ENCODE assay signal across 1 cellular context in genomic region chr10:30190831-30191552, GRCh38.
TF ChIP-seq lines count a peak whose summit lies in the region.

No MANE protein-coding gene starts in this region.

TF ChIP-seq in K562, 482 proteins besides CTCF, POLR2A, EP300 and RAD21 (continued from another document and continues in another):
- TF ChIP-seq RERE (CRISPR knock-in tag; IDR thresholded peaks at IDR 0.05; ENCODE audit: borderline replicate concordance) (no peak), MTA1 (IDR thresholded peaks at IDR 0.05; ENCODE audit: borderline replicate concordance) (peak; percentile 77), MCM5 (IDR thresholded peaks at IDR 0.05; ENCODE audit: low read depth) (no peak), MTA3 (IDR thresholded peaks at IDR 0.05; ENCODE audit: borderline replicate concordance) (no peak), NFRKB (IDR thresholded peaks at IDR 0.05; ENCODE audit: low read depth) (no peak), ZSCAN29 (IDR thresholded peaks at IDR 0.05) (no peak), ZBTB12 (CRISPR knock-in tag; IDR thresholded peaks at IDR 0.05) (0 out of 2 replicates have a peak, but pooled peaks have one; percentile 26), BRF2 (IDR thresholded peaks at IDR 0.05; ENCODE audit: borderline replicate concordance, insufficient read depth, insufficient read length) (no peak), YY1 (IDR thresholded peaks at IDR 0.05; ENCODE audit: borderline replicate concordance in 1 of 3, control insufficient read depth in 1 of 3, extremely low read depth in 1 of 3, insufficient read depth in 3 of 3, insufficient read length in 1 of 3, insufficient replicate concordance in 2 of 3, low read depth in 1 of 3, low read length in 2 of 3) (no peak), ELK3 (CRISPR knock-in tag; IDR thresholded peaks at IDR 0.05) (no peak), ZNF780A (CRISPR knock-in tag; IDR thresholded peaks at IDR 0.05) (no peak), CEBPB (tag; IDR thresholded peaks at IDR 0.05) (no peak), SRSF9 (IDR thresholded peaks at IDR 0.05; ENCODE audit: borderline replicate concordance, low read depth, low read length) (no peak), HNRNPUL1 (IDR thresholded peaks at IDR 0.05; ENCODE audit: low read length) (no peak), ZNF274 (IDR thresholded peaks at IDR 0.05; ENCODE audit: borderline replicate concordance, low read depth, low read length) (no peak), ZNF217 (CRISPR knock-in tag; IDR thresholded peaks at IDR 0.05) (no peak), ZNF445 (CRISPR knock-in tag; IDR thresholded peaks at IDR 0.05; ENCODE audit: low read depth) (no peak), ETV6 (IDR thresholded peaks at IDR 0.05; ENCODE audit: borderline replicate concordance in 1 of 2, low read depth in 2 of 2, low read length in 1 of 2) (no peak), ETV6 (CRISPR knock-in tag; IDR thresholded peaks at IDR 0.05; ENCODE audit: borderline replicate concordance) (no peak), CTBP1 (IDR thresholded peaks at IDR 0.05; ENCODE audit: borderline replicate concordance) (peak; percentile 36; the same call in 1 of the 2 replicates), SLC30A9 (CRISPR knock-in tag; IDR thresholded peaks at IDR 0.05) (no peak), ASH1L (IDR thresholded peaks at IDR 0.05; ENCODE audit: borderline replicate concordance, low read depth, partially characterized antibody) (no peak), ZNF354B (CRISPR knock-in tag; IDR thresholded peaks at IDR 0.05) (no peak), PCBP1 (IDR thresholded peaks at IDR 0.05; ENCODE audit: low read depth, low read length, poor library complexity, severe bottlenecking) (no peak), CREBBP (IDR thresholded peaks at IDR 0.05; ENCODE audit: low read depth, low read length) (no peak), MEF2D (tag; conservative IDR thresholded peaks at IDR 0.05; ENCODE audit: low read depth) (no peak), CTCFL (IDR thresholded peaks at IDR 0.05; ENCODE audit: borderline replicate concordance, insufficient read depth, low read depth, low read length, poor library complexity, severe bottlenecking) (no peak), BRCA1 (IDR thresholded peaks at IDR 0.05) (no peak), BRCA1 (CRISPR knock-in tag; IDR thresholded peaks at IDR 0.05) (no peak), HMG20B (CRISPR knock-in tag; IDR thresholded peaks at IDR 0.05) (no peak), TCF7 (IDR thresholded peaks at IDR 0.05; ENCODE audit: borderline replicate concordance) (0 out of 2 replicates have a peak, but pooled peaks have one; percentile 37), ETS2 (tag; IDR thresholded peaks at IDR 0.05; ENCODE audit: borderline replicate concordance, poor library complexity, severe bottlenecking) (no peak), CBX1 (IDR thresholded peaks at IDR 0.05; ENCODE audit: low read depth) (no peak), FOXP1 (CRISPR knock-in tag; IDR thresholded peaks at IDR 0.05) (0 out of 2 replicates have a peak, but pooled peaks have one; percentile 32)
- TF ChIP-seq, protein P1, sequence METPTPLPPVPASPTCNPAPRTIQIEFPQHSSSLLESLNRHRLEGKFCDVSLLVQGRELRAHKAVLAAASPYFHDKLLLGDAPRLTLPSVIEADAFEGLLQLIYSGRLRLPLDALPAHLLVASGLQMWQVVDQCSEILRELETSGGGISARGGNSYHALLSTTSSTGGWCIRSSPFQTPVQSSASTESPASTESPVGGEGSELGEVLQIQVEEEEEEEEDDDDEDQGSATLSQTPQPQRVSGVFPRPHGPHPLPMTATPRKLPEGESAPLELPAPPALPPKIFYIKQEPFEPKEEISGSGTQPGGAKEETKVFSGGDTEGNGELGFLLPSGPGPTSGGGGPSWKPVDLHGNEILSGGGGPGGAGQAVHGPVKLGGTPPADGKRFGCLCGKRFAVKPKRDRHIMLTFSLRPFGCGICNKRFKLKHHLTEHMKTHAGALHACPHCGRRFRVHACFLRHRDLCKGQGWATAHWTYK (CRISPR knock-in tag; IDR thresholded peaks at IDR 0.05), result no peak
- TF ChIP-seq, protein P2, sequence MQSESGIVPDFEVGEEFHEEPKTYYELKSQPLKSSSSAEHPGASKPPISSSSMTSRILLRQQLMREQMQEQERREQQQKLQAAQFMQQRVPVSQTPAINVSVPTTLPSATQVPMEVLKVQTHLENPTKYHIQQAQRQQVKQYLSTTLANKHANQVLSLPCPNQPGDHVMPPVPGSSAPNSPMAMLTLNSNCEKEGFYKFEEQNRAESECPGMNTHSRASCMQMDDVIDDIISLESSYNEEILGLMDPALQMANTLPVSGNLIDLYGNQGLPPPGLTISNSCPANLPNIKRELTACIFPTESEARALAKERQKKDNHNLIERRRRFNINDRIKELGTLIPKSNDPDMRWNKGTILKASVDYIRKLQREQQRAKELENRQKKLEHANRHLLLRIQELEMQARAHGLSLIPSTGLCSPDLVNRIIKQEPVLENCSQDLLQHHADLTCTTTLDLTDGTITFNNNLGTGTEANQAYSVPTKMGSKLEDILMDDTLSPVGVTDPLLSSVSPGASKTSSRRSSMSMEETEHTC (IDR thresholded peaks at IDR 0.05), result peak; percentile 88
- TF ChIP-seq, protein P3, sequence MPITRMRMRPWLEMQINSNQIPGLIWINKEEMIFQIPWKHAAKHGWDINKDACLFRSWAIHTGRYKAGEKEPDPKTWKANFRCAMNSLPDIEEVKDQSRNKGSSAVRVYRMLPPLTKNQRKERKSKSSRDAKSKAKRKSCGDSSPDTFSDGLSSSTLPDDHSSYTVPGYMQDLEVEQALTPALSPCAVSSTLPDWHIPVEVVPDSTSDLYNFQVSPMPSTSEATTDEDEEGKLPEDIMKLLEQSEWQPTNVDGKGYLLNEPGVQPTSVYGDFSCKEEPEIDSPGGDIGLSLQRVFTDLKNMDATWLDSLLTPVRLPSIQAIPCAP (CRISPR knock-in tag; IDR thresholded peaks at IDR 0.05; ENCODE audit: borderline replicate concordance), result no peak
- TF ChIP-seq, protein P4, sequence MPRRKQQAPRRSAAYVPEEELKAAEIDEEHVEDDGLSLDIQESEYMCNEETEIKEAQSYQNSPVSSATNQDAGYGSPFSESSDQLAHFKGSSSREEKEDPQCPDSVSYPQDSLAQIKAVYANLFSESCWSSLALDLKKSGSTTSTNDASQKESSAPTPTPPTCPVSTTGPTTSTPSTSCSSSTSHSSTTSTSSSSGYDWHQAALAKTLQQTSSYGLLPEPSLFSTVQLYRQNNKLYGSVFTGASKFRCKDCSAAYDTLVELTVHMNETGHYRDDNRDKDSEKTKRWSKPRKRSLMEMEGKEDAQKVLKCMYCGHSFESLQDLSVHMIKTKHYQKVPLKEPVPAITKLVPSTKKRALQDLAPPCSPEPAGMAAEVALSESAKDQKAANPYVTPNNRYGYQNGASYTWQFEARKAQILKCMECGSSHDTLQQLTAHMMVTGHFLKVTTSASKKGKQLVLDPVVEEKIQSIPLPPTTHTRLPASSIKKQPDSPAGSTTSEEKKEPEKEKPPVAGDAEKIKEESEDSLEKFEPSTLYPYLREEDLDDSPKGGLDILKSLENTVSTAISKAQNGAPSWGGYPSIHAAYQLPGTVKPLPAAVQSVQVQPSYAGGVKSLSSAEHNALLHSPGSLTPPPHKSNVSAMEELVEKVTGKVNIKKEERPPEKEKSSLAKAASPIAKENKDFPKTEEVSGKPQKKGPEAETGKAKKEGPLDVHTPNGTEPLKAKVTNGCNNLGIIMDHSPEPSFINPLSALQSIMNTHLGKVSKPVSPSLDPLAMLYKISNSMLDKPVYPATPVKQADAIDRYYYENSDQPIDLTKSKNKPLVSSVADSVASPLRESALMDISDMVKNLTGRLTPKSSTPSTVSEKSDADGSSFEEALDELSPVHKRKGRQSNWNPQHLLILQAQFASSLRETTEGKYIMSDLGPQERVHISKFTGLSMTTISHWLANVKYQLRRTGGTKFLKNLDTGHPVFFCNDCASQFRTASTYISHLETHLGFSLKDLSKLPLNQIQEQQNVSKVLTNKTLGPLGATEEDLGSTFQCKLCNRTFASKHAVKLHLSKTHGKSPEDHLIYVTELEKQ (CRISPR knock-in tag; IDR thresholded peaks at IDR 0.05), result no peak
- TF ChIP-seq, protein P5, sequence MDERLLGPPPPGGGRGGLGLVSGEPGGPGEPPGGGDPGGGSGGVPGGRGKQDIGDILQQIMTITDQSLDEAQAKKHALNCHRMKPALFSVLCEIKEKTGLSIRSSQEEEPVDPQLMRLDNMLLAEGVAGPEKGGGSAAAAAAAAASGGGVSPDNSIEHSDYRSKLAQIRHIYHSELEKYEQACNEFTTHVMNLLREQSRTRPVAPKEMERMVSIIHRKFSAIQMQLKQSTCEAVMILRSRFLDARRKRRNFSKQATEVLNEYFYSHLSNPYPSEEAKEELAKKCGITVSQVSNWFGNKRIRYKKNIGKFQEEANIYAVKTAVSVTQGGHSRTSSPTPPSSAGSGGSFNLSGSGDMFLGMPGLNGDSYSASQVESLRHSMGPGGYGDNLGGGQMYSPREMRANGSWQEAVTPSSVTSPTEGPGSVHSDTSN (CRISPR knock-in tag; IDR thresholded peaks at IDR 0.05; ENCODE audit: low read depth), result no peak
- TF ChIP-seq, protein P5 (tag; conservative IDR thresholded peaks at IDR 0.05; ENCODE audit: low read depth), result peak; percentile 90
